In the genomic region with DNA sequence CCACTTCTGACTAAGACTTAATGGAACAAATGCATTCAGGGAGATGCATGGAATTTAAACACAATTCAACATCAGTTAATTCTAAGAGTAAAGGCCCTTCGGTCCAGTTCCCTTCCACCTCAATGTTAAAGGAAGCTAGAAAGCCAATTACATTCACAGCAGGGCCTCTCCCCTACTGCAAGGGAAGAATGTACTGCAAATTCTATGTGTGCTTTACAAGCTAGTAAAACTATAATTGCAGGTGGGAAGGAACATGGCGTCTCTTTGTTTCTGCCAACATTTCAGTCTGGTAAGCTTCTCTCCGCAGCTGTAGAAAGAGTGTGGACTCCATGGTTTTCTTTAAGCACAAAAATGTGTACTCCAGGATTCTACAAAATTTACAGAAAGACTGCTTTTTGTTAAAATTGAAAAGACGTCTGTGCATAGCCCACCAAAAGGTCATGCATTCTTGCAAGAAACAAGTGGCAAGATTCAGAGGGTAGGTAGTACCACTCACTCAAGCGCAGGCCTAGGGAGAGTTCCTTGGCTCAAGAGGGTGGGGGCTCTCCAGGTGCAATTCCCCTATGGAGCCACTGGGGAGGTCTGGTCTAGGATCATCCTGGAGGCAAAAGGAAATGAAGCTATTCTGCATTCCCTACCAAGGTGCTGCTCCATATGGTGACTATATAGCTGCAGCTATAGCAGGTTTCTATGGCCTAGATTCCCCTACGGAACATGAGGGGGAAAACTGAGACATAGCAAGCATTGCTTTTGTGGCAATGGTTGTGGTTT, we compare ENCODE assay signal across 13 cellular contexts.
A peak's percentile ranks its signal among the peaks of the same experiment; 100 is the strongest.
DNase-seq lines count a peak whose midpoint lies in the region; ATAC-seq and TF ChIP-seq lines count a peak whose summit lies in the region.
"Had no signal": no experiment of that assay in that cellular context is flagged by ENCODE, and none has a peak within 500 bp of the region (broad histone marks: within the 10 kb centered on the region; RNA-seq: fewer than 3 reads in every experiment).

No MANE protein-coding gene starts in this region.

- H3K79me2 ChIP-seq in mesendoderm (ENCODE audit: control insufficient read depth, insufficient read depth, low read length) = no peaks in the 10 kb centered on the region

- no peak overlapping the region for H2AK5ac ChIP-seq in mesendoderm (ENCODE audit: low read length)

- H3K56ac ChIP-seq in mesendoderm (ENCODE audit: low read length) = no peak overlapping the region

- H3K18ac ChIP-seq in mesendoderm (ENCODE audit: low read length) = no peak overlapping the region

- no peaks in the 10 kb centered on the region for H3K79me1 ChIP-seq in mesendoderm (ENCODE audit: low read length)

- CTCF ChIA-PET in activated CD8-positive, alpha-beta T cell treated with anti-CD3 and anti-CD28 coated beads, Interleukin-2, amount 10 ng/mL, durations not matched to agents 7 days and 5 days (lab: Charles Lee) = interaction anchor here (1.1 kb wide), 1 partner anchor 13 kb away, joined by 3 read pairs; no protein-coding TSS in a partner anchor

- H3K4me2 ChIP-seq in mesendoderm (ENCODE audit: low read length) = no peak overlapping the region

- H4K5ac ChIP-seq in mesendoderm (ENCODE audit: low read length) = no peak overlapping the region

- no peaks in the 10 kb centered on the region for H3K36me3 Mint-ChIP-seq in activated CD8-positive, alpha-beta T cell treated with anti-CD3 and anti-CD28 coated beads, Interleukin-2, amount 10 ng/mL, durations not matched to agents 7 days and 5 days (ENCODE audit: low read depth)

- no peak overlapping the region for H4K8ac ChIP-seq in mesendoderm (ENCODE audit: low read depth, low read length)

- H3K9ac ChIP-seq in mesendoderm (ENCODE audit: low read length) = no peak overlapping the region
- H3K9ac ChIP-seq: GM23248 had no signal

- no peaks in the 10 kb centered on the region for H3K9me3 Mint-ChIP-seq in activated CD8-positive, alpha-beta T cell treated with anti-CD3 and anti-CD28 coated beads, Interleukin-2, amount 10 ng/mL, durations not matched to agents 7 days and 5 days (ENCODE audit: insufficient read depth)
- H3K9me3 Mint-ChIP-seq: activated T-cell treated with anti-CD3 and anti-CD28 coated beads, Interleukin-2, amount 50 U/mL, for 24 hours had no signal

- DNase-seq in D341Med (ENCODE audit: low spot score) (peak; percentile 37), LNCaP clone FGC (ENCODE audit: low read depth) (peak; percentile 79), cerebellar cortex (ENCODE audit: low spot score) (peak; percentile 91), mesendoderm (peak; percentile 79), mucosa of gallbladder (ENCODE audit: low spot score) (no peak), cortex of kidney (lab: John Stamatoyannopoulos, UW) (no peak)
- DNase-seq in activated CD8-positive, alpha-beta T cell treated with anti-CD3 and anti-CD28 coated beads, Interleukin-2, amount 10 ng/mL, durations not matched to agents 7 days and 5 days = no peak
- DNase-seq: activated T-cell treated with anti-CD3 and anti-CD28 coated beads, Interleukin-2, amount 50 U/mL, for 24 hours; GM23248; OCI-M1; right cardiac atrium had no signal

- H3K36me3 ChIP-seq in mesendoderm (ENCODE audit: control insufficient read depth, insufficient read depth, low read length) = no peaks in the 10 kb centered on the region
- H3K36me3 ChIP-seq: cardiac muscle cell had no signal

- no peak overlapping the region for H3K27ac Mint-ChIP-seq in activated CD8-positive, alpha-beta T cell treated with anti-CD3 and anti-CD28 coated beads, Interleukin-2, amount 10 ng/mL, durations not matched to agents 7 days and 5 days
- H3K27ac Mint-ChIP-seq: activated T-cell treated with anti-CD3 and anti-CD28 coated beads, Interleukin-2, amount 50 U/mL, for 24 hours had no signal

- H3K4me3 ChIP-seq in LNCaP clone FGC (ENCODE audit: low read depth, low read length) (no peak overlapping the region), mesendoderm (ENCODE audit: low read length) (no peak overlapping the region)
- H3K4me3 ChIP-seq: cardiac muscle cell, GM23248 had no signal

- no peaks in the 10 kb centered on the region for H3K27me3 Mint-ChIP-seq in activated CD8-positive, alpha-beta T cell treated with anti-CD3 and anti-CD28 coated beads, Interleukin-2, amount 10 ng/mL, durations not matched to agents 7 days and 5 days (ENCODE audit: low read depth)
- H3K27me3 Mint-ChIP-seq: activated T-cell treated with anti-CD3 and anti-CD28 coated beads, Interleukin-2, amount 50 U/mL, for 24 hours had no signal

- H3K27ac ChIP-seq in mesendoderm (ENCODE audit: low read depth, low read length) = peak overlapping the region; percentile 16
- H3K27ac ChIP-seq: cardiac muscle cell, GM23248 had no signal

- no peak for TF ChIP-seq CTCF in LNCaP clone FGC (IDR thresholded peaks at IDR 0.05; ENCODE audit: control insufficient read depth, extremely low read depth, insufficient read depth)

- whole genome bisulfite sequencing in mesendoderm (ENCODE audit: extremely low coverage, insufficient coverage, low lambda C conversion rate) = no CpG with 5 or more reads among the region's 6 CpGs

- H3K4ac ChIP-seq in mesendoderm (ENCODE audit: low read depth, low read length) = no peak overlapping the region

- no peak overlapping the region for H2BK120ac ChIP-seq in mesendoderm (ENCODE audit: low read depth, low read length)

- no peaks in the 10 kb centered on the region for H3K4me1 Mint-ChIP-seq in activated CD8-positive, alpha-beta T cell treated with anti-CD3 and anti-CD28 coated beads, Interleukin-2, amount 10 ng/mL, durations not matched to agents 7 days and 5 days (ENCODE audit: low read depth)

- H3K4me3 Mint-ChIP-seq in activated CD8-positive, alpha-beta T cell treated with anti-CD3 and anti-CD28 coated beads, Interleukin-2, amount 10 ng/mL, durations not matched to agents 7 days and 5 days = no peak overlapping the region
- H3K4me3 Mint-ChIP-seq: activated T-cell treated with anti-CD3 and anti-CD28 coated beads, Interleukin-2, amount 50 U/mL, for 24 hours had no signal

- H2BK5ac ChIP-seq in mesendoderm (ENCODE audit: low read length) = no peak overlapping the region

- peaks cover 11% of the 10 kb centered on the region for H3K4me1 ChIP-seq in mesendoderm (ENCODE audit: control insufficient read depth, low read depth, low read length)

- no peak overlapping the region for H3K23ac ChIP-seq in mesendoderm (ENCODE audit: low read length)

- ATAC-seq in GM18502 (IDR thresholded peaks at IDR 0.05; ENCODE audit: poor library complexity, unreplicated experiment) = no peak
- ATAC-seq in activated CD8-positive, alpha-beta T cell treated with anti-CD3 and anti-CD28 coated beads, Interleukin-2, amount 10 ng/mL, durations not matched to agents 7 days and 5 days = no peak
- ATAC-seq: right cardiac atrium had no signal

- H2BK15ac ChIP-seq in mesendoderm (replicated peaks; ENCODE audit: low read depth) = no peak overlapping the region

- no peaks in the 10 kb centered on the region for H3K27me3 ChIP-seq in mesendoderm (ENCODE audit: insufficient read depth, low read length, poor library complexity)
- H3K27me3 ChIP-seq: cardiac muscle cell had no signal

- POLR2A ChIA-PET in activated CD8-positive, alpha-beta T cell treated with anti-CD3 and anti-CD28 coated beads, Interleukin-2, amount 10 ng/mL, durations not matched to agents 7 days and 5 days (lab: Charles Lee) = no interaction called here

Comparison
In these comparisons a context has a peak if more than half of its experiments do, and no peak if none do; other contexts are left out.
1. DNase-seq: peak in D341Med (single experiment), LNCaP clone FGC (single experiment), cerebellar cortex (single experiment) and mesendoderm (single experiment); none in mucosa of gallbladder (single experiment), activated CD8-positive, alpha-beta T cell treated with anti-CD3 and anti-CD28 coated beads, Interleukin-2, amount 10 ng/mL, durations not matched to agents 7 days and 5 days (single experiment) and cortex of kidney (single experiment).